ENCODE assay signal across 8 cellular contexts in genomic region chr10:72353028-72353962, GRCh38. TPM values are rescaled to one million over a fixed set of nuclear protein-coding genes. Genes with fewer than 3 reads are reported as not detected.
DNase-seq lines count a peak whose midpoint lies in the region; ATAC-seq and TF ChIP-seq lines count a peak whose summit lies in the region.

No MANE protein-coding gene starts in this region.

- H3K9me3 ChIP-seq in SK-N-SH, result no peaks in the 10 kb centered on the region

- DNase-seq in T-helper 1 cell, result no peak
- DNase-seq in SK-N-SH, result peak; percentile 42
- peak; percentile 57 for DNase-seq in fibroblast of mammary gland (ENCODE audit: low read depth)
- no peak for DNase-seq in osteocyte (ENCODE audit: extremely low spot score, unreplicated experiment)
- DNase-seq in GM20000 (ENCODE audit: low spot score), result no peak
- no peak for DNase-seq in NCI-H2196 (lab: John Stamatoyannopoulos, UW; ENCODE audit: unreplicated experiment)

- ATAC-seq in HG02938 (IDR thresholded peaks at IDR 0.05; ENCODE audit: unreplicated experiment), result no peak

- CTCF ChIA-PET in SK-N-SH (lab: Yijun Ruan, JAX), result interaction anchor here (0.9 to 9.9 kb wide), 5 partner anchors 10 to 457 kb away, joined by 3 to 86 read pairs (median 6); no protein-coding TSS in a partner anchor

- WGBS in SK-N-SH (ENCODE audit: low lambda C conversion rate), result 48% methylated on average over 18 of the region's 18 CpGs

- peaks cover 56% of the 10 kb centered on the region for H3K79me2 ChIP-seq in SK-N-SH (ENCODE audit: insufficient read depth)

- TF ChIP-seq CTCF in SK-N-SH (IDR thresholded peaks at IDR 0.05), result no peak
- no peak for TF ChIP-seq CTCF in fibroblast of mammary gland (conservative IDR thresholded peaks at IDR 0.05; ENCODE audit: control insufficient read depth, insufficient read depth, low read depth, low read length)
- TF ChIP-seq CTCF in osteocyte (IDR thresholded peaks at IDR 0.05), result no peak
- TF ChIP-seq CTCF in GM20000 (IDR thresholded peaks at IDR 0.05; ENCODE audit: extremely low read depth, missing control alignments), result no peak

- no peak for TF ChIP-seq EP300 in SK-N-SH (IDR thresholded peaks at IDR 0.05; ENCODE audit: borderline replicate concordance in 1 of 2, low read depth in 1 of 2, low read length in 1 of 2)

- H3K4me3 ChIP-seq in SK-N-SH (ENCODE audit: low read depth in 2 of 2, low read length in 1 of 2) (peak overlapping the region; percentile 86 to 99), fibroblast of mammary gland (ENCODE audit: control insufficient read depth, low read depth, low read length) (peak overlapping the region; percentile 98)

- POLR2A ChIA-PET in SK-N-SH (lab: Yijun Ruan, JAX), result interaction anchor here (0.5 to 1.6 kb wide), 4 partner anchors 9 to 307 kb away, joined by 3 to 5 read pairs (median 4); no protein-coding TSS in a partner anchor

- H3F3A ChIP-seq in SK-N-SH (replicated peaks; ENCODE audit: insufficient read depth), result peaks cover 3% of the 10 kb centered on the region

- H3K27ac Mint-ChIP-seq in T-helper 1 cell treated with Interleukin-12 subunit alpha and Interleukin-12 subunit beta and Interleukin-4 antibody, amounts not matched to agents 30 μg/mL and 1 μg/mL, for 36 hours, result peak overlapping the region; percentile 45
- peak overlapping the region; percentile 100 for H3K27ac Mint-ChIP-seq in osteocyte (ENCODE audit: unreplicated experiment)

- H3K4me1 Mint-ChIP-seq in T-helper 1 cell treated with Interleukin-12 subunit alpha and Interleukin-12 subunit beta and Interleukin-4 antibody, amounts not matched to agents 30 μg/mL and 1 μg/mL, for 36 hours (ENCODE audit: low read depth), result peaks cover 35% of the 10 kb centered on the region
- peaks cover 31% of the 10 kb centered on the region for H3K4me1 Mint-ChIP-seq in osteocyte (ENCODE audit: unreplicated experiment)

- H3K36me3 Mint-ChIP-seq in T-helper 1 cell treated with Interleukin-12 subunit alpha and Interleukin-12 subunit beta and Interleukin-4 antibody, amounts not matched to agents 30 μg/mL and 1 μg/mL, for 36 hours (ENCODE audit: low read depth), result peaks cover 16% of the 10 kb centered on the region
- H3K36me3 Mint-ChIP-seq in osteocyte (ENCODE audit: unreplicated experiment), result peaks cover 13% of the 10 kb centered on the region

- peak overlapping the region; percentile 98 for H3K9ac ChIP-seq in SK-N-SH

- H3K9me3 Mint-ChIP-seq in T-helper 1 cell treated with Interleukin-12 subunit alpha and Interleukin-12 subunit beta and Interleukin-4 antibody, amounts not matched to agents 30 μg/mL and 1 μg/mL, for 36 hours, result no peaks in the 10 kb centered on the region
- no peaks in the 10 kb centered on the region for H3K9me3 Mint-ChIP-seq in osteocyte (ENCODE audit: unreplicated experiment)

- H3K4me2 ChIP-seq in SK-N-SH, result peak overlapping the region; percentile 94

- no peaks in the 10 kb centered on the region for H3K9me2 ChIP-seq in SK-N-SH

- H3K27ac ChIP-seq in SK-N-SH (ENCODE audit: low read depth in 2 of 2, low read length in 1 of 2), result peak overlapping the region; percentile 99

- H3K27me3 ChIP-seq in SK-N-SH (ENCODE audit: insufficient read depth), result no peaks in the 10 kb centered on the region

- TF ChIP-seq RAD21 in SK-N-SH (IDR thresholded peaks at IDR 0.05; ENCODE audit: low read length), result no peak

- peaks cover 9 to 30% of the 10 kb centered on the region in 2 experiments for H3K36me3 ChIP-seq in SK-N-SH (replicated peaks in 1 of 2; ENCODE audit: control insufficient read depth in 1 of 2, insufficient read depth in 2 of 2, low read length in 1 of 2)

- H3K4me1 ChIP-seq in SK-N-SH (ENCODE audit: control insufficient read depth in 1 of 2, insufficient read depth in 2 of 2, low read depth in 1 of 2, low read length in 1 of 2), result peaks cover 9 to 15% of the 10 kb centered on the region in 2 experiments; a peak in 1 of 4 replicates

- H4K20me1 ChIP-seq in SK-N-SH (ENCODE audit: insufficient read depth), result no peaks in the 10 kb centered on the region

- H2AFZ ChIP-seq in SK-N-SH (ENCODE audit: low read depth), result peak overlapping the region; percentile 39; the same call in 1 of the 2 replicates

- peak overlapping the region; percentile 99 for H3K4me3 Mint-ChIP-seq in T-helper 1 cell treated with Interleukin-12 subunit alpha and Interleukin-12 subunit beta and Interleukin-4 antibody, amounts not matched to agents 30 μg/mL and 1 μg/mL, for 36 hours
- peak overlapping the region; percentile 99 for H3K4me3 Mint-ChIP-seq in osteocyte (ENCODE audit: unreplicated experiment)

- H3K27me3 Mint-ChIP-seq in T-helper 1 cell treated with Interleukin-12 subunit alpha and Interleukin-12 subunit beta and Interleukin-4 antibody, amounts not matched to agents 30 μg/mL and 1 μg/mL, for 36 hours (ENCODE audit: low read depth), result no peaks in the 10 kb centered on the region
- no peaks in the 10 kb centered on the region for H3K27me3 Mint-ChIP-seq in osteocyte (ENCODE audit: unreplicated experiment)

TF ChIP-seq in SK-N-SH, 30 proteins besides CTCF, POLR2A, EP300 and RAD21:
- no peak for TF ChIP-seq RCOR1 (IDR thresholded peaks at IDR 0.05; ENCODE audit: low read length)
- TF ChIP-seq MAX (IDR thresholded peaks at IDR 0.05; ENCODE audit: low read depth), result 0 out of 2 replicates have a peak, but pooled peaks have one; percentile 23
- TF ChIP-seq USF1 (IDR thresholded peaks at IDR 0.05; ENCODE audit: borderline replicate concordance, low read depth), result peak; percentile 81
- TF ChIP-seq NRF1 (IDR thresholded peaks at IDR 0.05; ENCODE audit: low read depth, low read length), result no peak
- TF ChIP-seq TCF12 (IDR thresholded peaks at IDR 0.05), result no peak
- TF ChIP-seq JUND (IDR thresholded peaks at IDR 0.05), result no peak

RNA-seq across cellular contexts. Expression of gene DNAJB12, which starts 1.4 kb away (rescaled TPM):
- polyA plus RNA-seq in SK-N-SH (2012; rRNA removed), result 22.9 and 25.8 TPM in 2 replicates
- polyA plus RNA-seq in SK-N-SH (2012; cell fraction: cytosol; rRNA removed), result 15.6 and 19.0 TPM in 2 replicates
- polyA plus RNA-seq in SK-N-SH (2012; cell fraction: nucleus; rRNA removed), result 38.8 and 40.0 TPM in 2 replicates
- total RNA-seq in osteocyte, result 42.4 and 43.0 TPM in 2 replicates

Comparison
In these comparisons a context has a peak if more than half of its experiments do, and no peak if none do; other contexts are left out.
1. DNase-seq: peak in SK-N-SH (single experiment) and fibroblast of mammary gland (single experiment); none in T-helper 1 cell (0 of 5), osteocyte (single experiment), GM20000 (single experiment) and NCI-H2196 (single experiment).